Comparison of ENCODE assay signal across 10 cellular contexts in the genomic region with DNA sequence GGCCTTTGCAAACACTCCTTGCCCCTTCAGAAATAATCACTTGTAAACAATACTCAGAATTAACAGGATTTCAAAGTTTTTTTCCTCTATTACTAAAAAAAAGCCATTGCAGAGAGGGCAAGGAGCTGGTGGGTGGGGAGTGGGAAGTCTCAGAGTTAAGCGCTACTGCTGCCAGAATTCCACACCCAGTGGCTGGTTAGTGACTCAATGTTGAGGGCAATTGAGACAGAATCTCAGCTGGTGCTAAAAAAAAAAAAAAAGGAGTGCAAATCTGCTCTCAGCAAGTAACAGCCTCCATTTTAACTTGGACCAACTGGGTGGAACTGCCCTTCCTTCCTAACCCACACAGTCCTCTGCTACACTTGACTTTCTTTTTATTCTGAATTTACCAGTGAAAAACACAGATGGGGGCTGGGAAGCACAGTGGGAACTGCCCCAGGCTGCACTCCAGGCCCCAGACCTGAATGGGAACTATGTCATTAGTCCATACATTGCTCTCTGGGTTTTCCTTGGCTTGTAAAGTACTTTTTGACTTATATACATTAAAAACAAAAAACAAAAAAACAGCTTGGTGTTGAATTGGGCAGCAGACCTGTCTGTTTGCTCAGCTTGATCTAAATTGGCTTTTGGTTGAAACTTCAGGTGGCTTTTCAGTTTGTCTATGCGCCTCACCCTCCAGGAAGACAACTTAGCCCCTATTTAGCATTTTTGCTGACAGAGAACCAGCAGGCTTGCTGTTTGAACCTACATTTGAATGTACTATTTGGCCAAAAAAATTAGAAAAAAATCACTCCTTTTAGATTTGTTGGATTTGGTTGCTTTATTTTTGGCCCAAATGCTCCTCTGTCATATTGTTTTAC.
DNase-seq lines count a peak whose midpoint lies in the region; ATAC-seq and TF ChIP-seq lines count a peak whose summit lies in the region.
"Had no signal": no experiment of that assay in that cellular context is flagged by ENCODE, and none has a peak within 500 bp of the region (broad histone marks: within the 10 kb centered on the region; RNA-seq: fewer than 3 reads in every experiment).

No MANE protein-coding gene starts in this region.

- intact Hi-C loops in Panc1 (cut with micrococcal nuclease; ENCODE audit: unreplicated experiment), result no loop called here
- intact Hi-C loops in activated CD4-positive, alpha-beta T cell treated with anti-CD3 and anti-CD28 coated beads, Interleukin-2, amount 10 ng/mL, durations not matched to agents 24 days and 14 days (cut with micrococcal nuclease), result no loop called here

- H3K4me3 ChIP-seq in Panc1 (ENCODE audit: low read depth in 2 of 2, low read length in 2 of 2), result no peak overlapping the region

- H3K4me1 Mint-ChIP-seq in activated CD4-positive, alpha-beta T cell treated with anti-CD3 and anti-CD28 coated beads, Interleukin-2, amount 10 ng/mL, durations not matched to agents 24 days and 14 days, result peaks cover 20% of the 10 kb centered on the region

- no peaks in the 10 kb centered on the region for H3K27me3 ChIP-seq in Panc1 (ENCODE audit: control insufficient read depth, insufficient read depth, low read length)

- H3K36me3 ChIP-seq in Panc1 (ENCODE audit: control insufficient read depth, insufficient read depth, low read length), result no peaks in the 10 kb centered on the region

- H3K27ac ChIP-seq in Panc1 (ENCODE audit: low read length), result peak overlapping the region; percentile 26; the same call in 1 of the 2 replicates

- no peaks in the 10 kb centered on the region for H3K4me1 ChIP-seq in Panc1 (ENCODE audit: control insufficient read depth, insufficient read depth, low read length)

- peak; percentile 13 to 19 for DNase-seq in SHP77 (lab: John Stamatoyannopoulos, UW)
- no peak for DNase-seq in SHP77 treated with DMSO at 0.1 percent for 48 hours (lab: John Stamatoyannopoulos, UW)
- no peak for DNase-seq in Panc1 (ENCODE audit: low read depth, low spot score)
- DNase-seq in fibroblast of the conjunctiva (ENCODE audit: low read depth), result peak; percentile 63
- DNase-seq in stromal cell of bone marrow (ENCODE audit: low read depth), result peak; percentile 81
- no peak for DNase-seq in GDM1 (lab: John Stamatoyannopoulos, UW)
- no peak for DNase-seq in activated CD4-positive, alpha-beta T cell treated with anti-CD3 and anti-CD28 coated beads, Interleukin-2, amount 10 ng/mL, durations not matched to agents 24 days and 14 days
- DNase-seq: T-helper 9 cell had no signal

- no peaks in the 10 kb centered on the region for H3K9me3 ChIP-seq in Panc1 (ENCODE audit: control insufficient read depth, insufficient read depth, low read depth, low read length)

- H3K4me3 Mint-ChIP-seq in activated CD4-positive, alpha-beta T cell treated with anti-CD3 and anti-CD28 coated beads, Interleukin-2, amount 10 ng/mL, durations not matched to agents 24 days and 14 days, result no peak overlapping the region
- H3K4me3 Mint-ChIP-seq: B cell had no signal

- no peaks in the 10 kb centered on the region for H3K9me3 Mint-ChIP-seq in activated CD4-positive, alpha-beta T cell treated with anti-CD3 and anti-CD28 coated beads, Interleukin-2, amount 10 ng/mL, durations not matched to agents 24 days and 14 days

- ATAC-seq in Panc1, result no peak
- no peak for ATAC-seq in GM18907 (IDR thresholded peaks at IDR 0.05; ENCODE audit: unreplicated experiment)

- in situ Hi-C loops in Panc1 (cut with HindIII; ENCODE audit: low pct_unique_long_range_greater_than_20kb, low sequenced_read_pairs), result no loop called here

- BruUV-seq in Panc1 (replicated peaks; lab: Mats Ljungman, UMichigan), result no TSS peak

- no peak for TF ChIP-seq CTCF in Panc1 (IDR thresholded peaks at IDR 0.05)

- CTCF ChIA-PET in Panc1 (lab: Charles Lee), result no interaction called here

- POLR2A ChIA-PET in Panc1 (lab: Charles Lee), result no interaction called here

- H3K36me3 Mint-ChIP-seq in activated CD4-positive, alpha-beta T cell treated with anti-CD3 and anti-CD28 coated beads, Interleukin-2, amount 10 ng/mL, durations not matched to agents 24 days and 14 days (ENCODE audit: low read depth), result no peaks in the 10 kb centered on the region

- no peak overlapping the region for H3K27ac Mint-ChIP-seq in activated CD4-positive, alpha-beta T cell treated with anti-CD3 and anti-CD28 coated beads, Interleukin-2, amount 10 ng/mL, durations not matched to agents 24 days and 14 days
- H3K27ac Mint-ChIP-seq: B cell had no signal

- H3K27me3 Mint-ChIP-seq in activated CD4-positive, alpha-beta T cell treated with anti-CD3 and anti-CD28 coated beads, Interleukin-2, amount 10 ng/mL, durations not matched to agents 24 days and 14 days, result no peaks in the 10 kb centered on the region
- H3K27me3 Mint-ChIP-seq: B cell had no signal

Comparison
In these comparisons a context has a peak if more than half of its experiments do, and no peak if none do; other contexts are left out.
1. DNase-seq: peak in SHP77 (2 of 2), fibroblast of the conjunctiva (single experiment) and stromal cell of bone marrow (single experiment); none in SHP77 treated with DMSO at 0.1 percent for 48 hours (single experiment), Panc1 (single experiment), GDM1 (single experiment) and activated CD4-positive, alpha-beta T cell treated with anti-CD3 and anti-CD28 coated beads, Interleukin-2, amount 10 ng/mL, durations not matched to agents 24 days and 14 days (single experiment).